In the genomic region with DNA sequence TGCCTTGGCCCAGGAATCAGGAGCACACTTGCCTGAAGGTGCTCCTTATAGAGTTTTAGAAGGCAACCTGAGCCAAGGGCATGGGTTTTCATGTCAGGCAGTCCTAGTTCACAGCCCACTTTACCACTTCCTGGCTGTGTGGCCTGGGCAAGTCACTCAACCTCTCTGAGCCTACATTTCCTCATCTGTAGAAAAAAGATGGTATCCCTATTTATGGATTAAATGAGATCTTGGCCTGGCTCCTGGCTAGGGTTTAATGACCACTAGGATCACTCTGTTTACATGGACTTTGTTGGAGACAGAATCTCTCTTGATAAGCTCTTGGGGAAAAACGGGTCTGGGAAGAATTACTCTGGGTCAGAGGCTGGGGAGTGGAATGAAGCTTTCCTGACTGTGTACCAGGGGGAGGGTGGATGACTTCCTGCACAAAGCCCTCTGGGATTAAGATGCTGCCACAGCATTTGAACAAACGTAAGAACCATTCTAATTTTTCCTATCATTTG, we compare ENCODE assay signal across 9 cellular contexts. TPM values are rescaled to one million over a fixed set of nuclear protein-coding genes. Genes with fewer than 3 reads are reported as not detected.
DNase-seq lines count a peak whose midpoint lies in the region; ATAC-seq and TF ChIP-seq lines count a peak whose summit lies in the region.
"Had no signal": no experiment of that assay in that cellular context is flagged by ENCODE, and none has a peak within 500 bp of the region (broad histone marks: within the 10 kb centered on the region; RNA-seq: fewer than 3 reads in every experiment).

No MANE protein-coding gene starts in this region.

- POLR2A ChIA-PET in AG04450 (lab: Yijun Ruan, JAX): interaction anchor here (0.6 to 8.7 kb wide), 3 partner anchors 10 to 158 kb away, joined by 3 to 201 read pairs (median 5); partner anchors contain the start of gene MT1E

- no peaks in the 10 kb centered on the region for H3K36me3 Mint-ChIP-seq in chondrocyte (ENCODE audit: low read depth)
- H3K36me3 Mint-ChIP-seq in natural killer cell treated with Interleukin-12 subunit alpha and Interleukin-12 subunit beta and Interleukin-15 and Interleukin-18, amount 100 ng/mL, for 72 hours: peaks cover 4% of the 10 kb centered on the region

- no peak for DNase-seq in AG04450 (ENCODE audit: low read depth, low spot score)
- DNase-seq in chondrocyte (ENCODE audit: low spot score): no peak
- no peak for DNase-seq in natural killer cell treated with Interleukin-12 subunit alpha and Interleukin-12 subunit beta and Interleukin-15 and Interleukin-18, amount 100 ng/mL, for 72 hours (ENCODE audit: low spot score)
- no peak for DNase-seq in activated gamma-delta T cell (lab: John Stamatoyannopoulos, UW)
- no peak for DNase-seq in D341Med (ENCODE audit: low spot score)

- no peak for TF ChIP-seq CTCF in AG04450 (IDR thresholded peaks at IDR 0.05; ENCODE audit: low read depth, low read length)
- no peak for TF ChIP-seq CTCF in chondrocyte (IDR thresholded peaks at IDR 0.05)

- ATAC-seq in natural killer cell treated with Interleukin-12 subunit alpha and Interleukin-12 subunit beta and Interleukin-15 and Interleukin-18, amount 100 ng/mL, for 72 hours: peak in 1 of 2 donors; percentile 41
- no peak for ATAC-seq in GM19324 (IDR thresholded peaks at IDR 0.05; ENCODE audit: low FRiP score, unreplicated experiment)
- ATAC-seq in HG03565 (IDR thresholded peaks at IDR 0.05; ENCODE audit: unreplicated experiment): no peak

- H3K9me3 ChIP-seq in AG04450 (ENCODE audit: control insufficient read depth, insufficient read depth, low read length) (no peaks in the 10 kb centered on the region; the same call in 1 of the 2 replicates), KOPT-K1 (ENCODE audit: insufficient read depth, low read length, poor library complexity, severe bottlenecking) (no peaks in the 10 kb centered on the region)

- no peaks in the 10 kb centered on the region for H3K36me3 ChIP-seq in KOPT-K1 (ENCODE audit: insufficient read depth, low read length)

- CTCF ChIA-PET in AG04450 (lab: Charles Lee): interaction anchor here (0.6 to 2.6 kb wide), 2 partner anchors 10 to 228 kb away, joined by 5 to 7 read pairs; no protein-coding TSS in a partner anchor

- H3K4me3 Mint-ChIP-seq in chondrocyte (ENCODE audit: unreplicated experiment): peak overlapping the region; percentile 76
- H3K4me3 Mint-ChIP-seq in natural killer cell treated with Interleukin-12 subunit alpha and Interleukin-12 subunit beta and Interleukin-15 and Interleukin-18, amount 100 ng/mL, for 72 hours: peak overlapping the region; percentile 97

- no peaks in the 10 kb centered on the region for H3K27me3 Mint-ChIP-seq in chondrocyte (ENCODE audit: low read depth)
- no peaks in the 10 kb centered on the region for H3K27me3 Mint-ChIP-seq in natural killer cell treated with Interleukin-12 subunit alpha and Interleukin-12 subunit beta and Interleukin-15 and Interleukin-18, amount 100 ng/mL, for 72 hours

- H3K9me3 Mint-ChIP-seq in chondrocyte (ENCODE audit: low read depth): no peaks in the 10 kb centered on the region
- no peaks in the 10 kb centered on the region for H3K9me3 Mint-ChIP-seq in natural killer cell treated with Interleukin-12 subunit alpha and Interleukin-12 subunit beta and Interleukin-15 and Interleukin-18, amount 100 ng/mL, for 72 hours

- peaks cover 81% of the 10 kb centered on the region for H3K4me1 Mint-ChIP-seq in chondrocyte (ENCODE audit: low read depth)
- H3K4me1 Mint-ChIP-seq in natural killer cell treated with Interleukin-12 subunit alpha and Interleukin-12 subunit beta and Interleukin-15 and Interleukin-18, amount 100 ng/mL, for 72 hours (ENCODE audit: low read depth in 2 of 2): peaks cover 68 to 70% of the 10 kb centered on the region in 2 donors

- H3K27ac Mint-ChIP-seq in chondrocyte (ENCODE audit: unreplicated experiment): peak overlapping the region; percentile 98
- peak overlapping the region; percentile 89 to 97 for H3K27ac Mint-ChIP-seq in natural killer cell treated with Interleukin-12 subunit alpha and Interleukin-12 subunit beta and Interleukin-15 and Interleukin-18, amount 100 ng/mL, for 72 hours

- H3K27ac ChIP-seq in AG04450 (ENCODE audit: low read depth, low read length) (peak overlapping the region; percentile 98), KOPT-K1 (ENCODE audit: low read depth, low read length, poor library complexity, severe bottlenecking) (peak overlapping the region; percentile 59)

- no peaks in the 10 kb centered on the region for H3K27me3 ChIP-seq in AG04450 (ENCODE audit: control insufficient read depth, insufficient read depth, low read length)

- H3K4me3 ChIP-seq in AG04450 (ENCODE audit: low read depth, low read length): no peak overlapping the region

RNA-seq across cellular contexts. Expression of gene MT2A, which starts 2.3 kb away (rescaled TPM):
- polyA plus RNA-seq in AG04450 (2011; rRNA removed): 82.6 and 146 TPM in 2 replicates
- polyA minus RNA-seq in AG04450 (2011; rRNA and poly(A)+ RNA removed): 63.5 and 64.1 TPM in 2 replicates
- total RNA-seq in chondrocyte: 160 to 407 TPM (median 183 TPM) in 3 replicates
- total RNA-seq in natural killer cell treated with Interleukin-12 subunit alpha and Interleukin-12 subunit beta and Interleukin-15 and Interleukin-18, amount 100 ng/mL, for 72 hours: 1,000 to 10,000 TPM in 1 of 2 donors, 100 to 1,000 TPM in 1; 549 to 1,013 TPM

RNA-seq across cellular contexts. Expression of gene MT1E, which starts 14.9 kb away (rescaled TPM):
- 153 and 250 TPM in 2 replicates for polyA plus RNA-seq in AG04450 (2011; rRNA removed)
- polyA minus RNA-seq in AG04450 (2011; rRNA and poly(A)+ RNA removed): 51.3 and 58.4 TPM in 2 replicates
- 23.2 to 35.8 TPM (median 31.4 TPM) in 3 replicates for total RNA-seq in chondrocyte
- 100 to 1,000 TPM in 1 of 2 donors, 10 to 100 TPM in 1; 58.5 to 148 TPM for total RNA-seq in natural killer cell treated with Interleukin-12 subunit alpha and Interleukin-12 subunit beta and Interleukin-15 and Interleukin-18, amount 100 ng/mL, for 72 hours

RNA-seq across cellular contexts. Expression of gene MT3, which starts 21.3 kb away (rescaled TPM):
- not detected in 2 replicates for polyA plus RNA-seq in AG04450 (2011; rRNA removed)
- polyA minus RNA-seq in AG04450 (2011; rRNA and poly(A)+ RNA removed): not detected in 2 replicates
- total RNA-seq in chondrocyte: 0.77 TPM in 1 of 3 replicates, not detected in the others
- 1 to 10 TPM in 1 of 2 donors, under 1 TPM in 1; 0.70 to 4.2 TPM for total RNA-seq in natural killer cell treated with Interleukin-12 subunit alpha and Interleukin-12 subunit beta and Interleukin-15 and Interleukin-18, amount 100 ng/mL, for 72 hours

RNA-seq across cellular contexts. Expression of gene MT1M, which starts 21.8 kb away (rescaled TPM):
- polyA plus RNA-seq in AG04450 (2011; rRNA removed): 0.10 and 0.38 TPM in 2 replicates
- not detected in 2 replicates for polyA minus RNA-seq in AG04450 (2011; rRNA and poly(A)+ RNA removed)
- 0.35 to 0.59 TPM in 2 of 3 replicates, not detected in the other for total RNA-seq in chondrocyte
- under 1 TPM in 1 of 2 donors, not detected in 1; 0.36 TPM for total RNA-seq in natural killer cell treated with Interleukin-12 subunit alpha and Interleukin-12 subunit beta and Interleukin-15 and Interleukin-18, amount 100 ng/mL, for 72 hours
- total RNA-seq: T-helper 1 cell treated with Interleukin-12 subunit alpha and Interleukin-12 subunit beta and Interleukin-4 antibody, amounts not matched to agents 30 ng/mL and 1 ng/mL, for 36 hours had no signal

RNA-seq across cellular contexts. Expression of gene MT1A, which starts 27.8 kb away (rescaled TPM):
- 0.66 TPM in 1 of 2 replicates, not detected in the other for polyA plus RNA-seq in AG04450 (2011; rRNA removed)
- polyA minus RNA-seq in AG04450 (2011; rRNA and poly(A)+ RNA removed): 0.91 and 1.1 TPM in 2 replicates
- 1.1 TPM in 1 of 3 replicates, not detected in the others for total RNA-seq in chondrocyte
- total RNA-seq in natural killer cell treated with Interleukin-12 subunit alpha and Interleukin-12 subunit beta and Interleukin-15 and Interleukin-18, amount 100 ng/mL, for 72 hours: 10 to 100 TPM in 1 of 2 donors, 1 to 10 TPM in 1; 6.3 to 22.4 TPM
- total RNA-seq: T-helper 1 cell treated with Interleukin-12 subunit alpha and Interleukin-12 subunit beta and Interleukin-4 antibody, amounts not matched to agents 30 ng/mL and 1 ng/mL, for 36 hours had no signal
